ENCODE assay signal across 24 cellular contexts in genomic region chr9:116345817-116346216, GRCh38.
"Had no signal": no experiment of that assay in that cellular context is flagged by ENCODE, and none has a peak within 500 bp of the region (broad histone marks: within the 10 kb centered on the region; RNA-seq: fewer than 3 reads in every experiment).

No MANE protein-coding gene starts in this region.

- DNase-seq: activated CD4-positive, alpha-beta T cell treated with anti-CD3 and anti-CD28 coated beads, Interleukin-2, amount 10 ng/mL, durations not matched to agents 7 days and 5 days; activated CD4-positive, CD25-positive, alpha-beta regulatory T cell treated with anti-CD3 and anti-CD28 coated beads, Interleukin-2, amount 50 U/mL, for 72 hours; activated CD8-positive, alpha-beta memory T cell treated with anti-CD3 and anti-CD28 coated beads, Interleukin-2, amount 10 ng/mL, durations not matched to agents 7 days and 5 days; activated CD8-positive, alpha-beta T cell treated with anti-CD3 and anti-CD28 coated beads for 36 hours; activated gamma-delta T cell; activated T-cell treated with anti-CD3 and anti-CD28 coated beads for 4 hours; aorta; colonic mucosa; dorsolateral prefrontal cortex; effector memory CD8-positive, alpha-beta T cell; glutamatergic neuron; left colon; naive thymus-derived CD8-positive, alpha-beta T cell; retina; stimulated activated CD4-positive, alpha-beta T cell treated with anti-CD3 and anti-CD28 coated beads, Interleukin-4, amount 100 ng/mL, for 24 hours; stimulated activated naive CD8-positive, alpha-beta T cell treated with anti-CD3 and anti-CD28 coated beads, Interleukin-15, Interleukin-2, amounts not matched to agents 100 U/mL and 50 U/mL, for 24 hours; T-cell; WERI-Rb-1 had no signal

- H3K9me3 Mint-ChIP-seq: activated CD4-positive, alpha-beta T cell treated with anti-CD3 and anti-CD28 coated beads, Interleukin-2, amount 10 ng/mL, durations not matched to agents 7 days and 5 days; activated CD8-positive, alpha-beta T cell treated with anti-CD3 and anti-CD28 coated beads for 36 hours; activated naive CD4-positive, alpha-beta T cell treated with anti-CD3 and anti-CD28 coated beads, Interleukin-2, amount 50 U/mL, for 24 hours; brain; effector memory CD8-positive, alpha-beta T cell; T-cell had no signal

- ATAC-seq: activated CD8-positive, alpha-beta memory T cell treated with anti-CD3 and anti-CD28 coated beads, Interleukin-2, amount 10 ng/mL, durations not matched to agents 7 days and 5 days; activated CD8-positive, alpha-beta T cell treated with anti-CD3 and anti-CD28 coated beads for 36 hours; effector memory CD8-positive, alpha-beta T cell; esophagus mucosa; left colon; naive thymus-derived CD8-positive, alpha-beta T cell; stimulated activated naive CD8-positive, alpha-beta T cell treated with anti-CD3 and anti-CD28 coated beads, Interleukin-15, Interleukin-2, amounts not matched to agents 100 U/mL and 50 U/mL, for 24 hours; T-cell had no signal

- H3K36me3 ChIP-seq: colonic mucosa, WERI-Rb-1 had no signal

- H3K4me1 ChIP-seq: colonic mucosa had no signal

- H3K4me1 Mint-ChIP-seq: activated CD4-positive, alpha-beta T cell treated with anti-CD3 and anti-CD28 coated beads, Interleukin-2, amount 10 ng/mL, durations not matched to agents 7 days and 5 days; activated CD8-positive, alpha-beta memory T cell treated with anti-CD3 and anti-CD28 coated beads, Interleukin-2, amount 10 ng/mL, durations not matched to agents 7 days and 5 days; activated naive CD4-positive, alpha-beta T cell treated with anti-CD3 and anti-CD28 coated beads, Interleukin-2, amount 50 U/mL, for 24 hours; central memory CD8-positive, alpha-beta T cell; naive thymus-derived CD8-positive, alpha-beta T cell; T-cell had no signal

- H3K27me3 Mint-ChIP-seq: activated CD4-positive, alpha-beta T cell treated with anti-CD3 and anti-CD28 coated beads, Interleukin-2, amount 10 ng/mL, durations not matched to agents 7 days and 5 days; central memory CD8-positive, alpha-beta T cell; progenitor cell of endocrine pancreas; T-cell had no signal

- H3K4me3 ChIP-seq: colonic mucosa, dorsolateral prefrontal cortex, lung had no signal

- H3K36me3 Mint-ChIP-seq: activated CD8-positive, alpha-beta memory T cell treated with anti-CD3 and anti-CD28 coated beads, Interleukin-2, amount 10 ng/mL, durations not matched to agents 7 days and 5 days; activated naive CD4-positive, alpha-beta T cell treated with anti-CD3 and anti-CD28 coated beads, Interleukin-2, amount 50 U/mL, for 24 hours; brain; naive thymus-derived CD8-positive, alpha-beta T cell; T-cell had no signal

- H3K9me3 ChIP-seq: colonic mucosa had no signal

- H3K4me3 Mint-ChIP-seq: activated CD4-positive, alpha-beta T cell treated with anti-CD3 and anti-CD28 coated beads, Interleukin-2, amount 10 ng/mL, durations not matched to agents 7 days and 5 days; activated CD8-positive, alpha-beta memory T cell treated with anti-CD3 and anti-CD28 coated beads, Interleukin-2, amount 10 ng/mL, durations not matched to agents 7 days and 5 days; activated CD8-positive, alpha-beta T cell treated with anti-CD3 and anti-CD28 coated beads for 36 hours; activated naive CD4-positive, alpha-beta T cell treated with anti-CD3 and anti-CD28 coated beads, Interleukin-2, amount 50 U/mL, for 24 hours; brain; central memory CD8-positive, alpha-beta T cell; effector memory CD8-positive, alpha-beta T cell; naive thymus-derived CD8-positive, alpha-beta T cell; T-cell had no signal

- H3K27me3 ChIP-seq: colonic mucosa had no signal

- H3K27ac ChIP-seq: colonic mucosa, dorsolateral prefrontal cortex, WERI-Rb-1 had no signal

- H3K27ac Mint-ChIP-seq: activated CD4-positive, alpha-beta T cell treated with anti-CD3 and anti-CD28 coated beads, Interleukin-2, amount 10 ng/mL, durations not matched to agents 7 days and 5 days; activated CD8-positive, alpha-beta memory T cell treated with anti-CD3 and anti-CD28 coated beads, Interleukin-2, amount 10 ng/mL, durations not matched to agents 7 days and 5 days; activated CD8-positive, alpha-beta T cell treated with anti-CD3 and anti-CD28 coated beads for 36 hours; activated naive CD4-positive, alpha-beta T cell treated with anti-CD3 and anti-CD28 coated beads, Interleukin-2, amount 50 U/mL, for 24 hours; brain; effector memory CD8-positive, alpha-beta T cell; naive thymus-derived CD8-positive, alpha-beta T cell; progenitor cell of endocrine pancreas; T-cell had no signal
